8 cellular contexts compared by ENCODE assay signal in genomic region chr12:188910-189621, GRCh38. TPM values are rescaled to one million over a fixed set of nuclear protein-coding genes. Genes with fewer than 3 reads are reported as not detected.
DNase-seq lines count a peak whose midpoint lies in the region; ATAC-seq, FAIRE-seq and TF ChIP-seq lines count a peak whose summit lies in the region.

No MANE protein-coding gene starts in this region.

- no peak for FAIRE-seq in pancreas (lab: Jason Lieb, UNC)

- no peak for TF ChIP-seq POLR2A in uterus (IDR thresholded peaks at IDR 0.05)

- no peaks in the 10 kb centered on the region for H3K36me3 ChIP-seq in adipocyte (ENCODE audit: control insufficient read depth, insufficient read depth, low read length, severe bottlenecking)
- H3K36me3 ChIP-seq in pancreas = no peaks in the 10 kb centered on the region
- no peaks in the 10 kb centered on the region for H3K36me3 ChIP-seq in uterus

- DNase-seq in AG08396 (ENCODE audit: low spot score) = peak; percentile 91
- DNase-seq in NOMO-1 (lab: John Stamatoyannopoulos, UW; ENCODE audit: unreplicated experiment in 2 of 2) = peak; percentile 62 to 82
- peak; percentile 82 for DNase-seq in adipocyte (ENCODE audit: low read depth)
- peak; percentile 50 for DNase-seq in left cardiac atrium
- DNase-seq in pancreas = peak in 5 of 6 donors; percentile 25 to 86 (median 61)
- DNase-seq in uterus = peak in 1 of 2 donors; percentile 52

- H3K27ac ChIP-seq in pancreas = no peak overlapping the region
- no peak overlapping the region for H3K27ac ChIP-seq in uterus

- peaks cover 49% of the 10 kb centered on the region for H3K27me3 ChIP-seq in adipocyte (replicated peaks; ENCODE audit: control insufficient read depth, insufficient read depth, low read length)
- H3K27me3 ChIP-seq in pancreas = peaks cover 0 to 2% (median 0%) of the 10 kb centered on the region in 4 donors
- no peaks in the 10 kb centered on the region for H3K27me3 ChIP-seq in uterus

- WGBS in pancreas, 2 donors = 8 to 10% methylated on average over 24 to 52 of the region's 52 CpGs

- peak; percentile 45 for ATAC-seq in GM18909 (IDR thresholded peaks at IDR 0.05; ENCODE audit: poor library complexity, unreplicated experiment)
- ATAC-seq in left cardiac atrium = peak; percentile 90 to 97
- peak; percentile 91 to 97 (median 95) for ATAC-seq in pancreas
- no peak for ATAC-seq in GM21619 (IDR thresholded peaks at IDR 0.05; ENCODE audit: unreplicated experiment)

- peak overlapping the region; percentile 78 for H3K4me3 ChIP-seq in adipocyte (ENCODE audit: low read length)
- H3K4me3 ChIP-seq in pancreas = peak overlapping the region in 3 of 4 donors; percentile 3 to 47 (median 37)
- peak overlapping the region; percentile 39 to 40 for H3K4me3 ChIP-seq in uterus

- H3K9me3 ChIP-seq in adipocyte (ENCODE audit: control insufficient read depth, low read length) = peaks cover 4% of the 10 kb centered on the region
- H3K9me3 ChIP-seq in pancreas = no peaks in the 10 kb centered on the region
- H3K9me3 ChIP-seq in uterus = no peaks in the 10 kb centered on the region

- intact Hi-C loops in left cardiac atrium (cut with DNase I) = no loop called here
- intact Hi-C loops in pancreas (cut with DNase I) = no loop called here
- intact Hi-C loops in uterus (cut with DNase I; ENCODE audit: low total_unique reads) = no loop called here

- H3K9ac ChIP-seq in adipocyte (ENCODE audit: low read length) = peak overlapping the region; percentile 60

- H3K4me1 ChIP-seq in adipocyte (ENCODE audit: control insufficient read depth, insufficient read depth, low read length) (peaks cover 5% of the 10 kb centered on the region), pancreas (no peaks in the 10 kb centered on the region), uterus (no peaks in the 10 kb centered on the region)

- TF ChIP-seq CTCF in pancreas (IDR thresholded peaks at IDR 0.05) (peak; percentile 45 to 78 (median 78)), uterus (IDR thresholded peaks at IDR 0.05) (peak; percentile 63 to 88 (median 80))

RNA-seq across cellular contexts. Expression of gene SLC6A12, which starts 24.9 kb away (rescaled TPM):
- total RNA-seq in left cardiac atrium (under 1 TPM; 0.41 to 0.65 TPM), pancreas (1 to 10 TPM in 3 of 6 donors, under 1 TPM in 3; 0.37 to 1.9 (median 1.1) TPM), uterus (1 to 10 TPM in 1 of 4 donors, under 1 TPM in 1, not detected in 2; 0.28 to 2.4 TPM)
- polyA plus RNA-seq in pancreas = 1 to 10 TPM; 4.8 to 8.4 TPM
